26 cellular contexts compared by ENCODE assay signal in the genomic region with DNA sequence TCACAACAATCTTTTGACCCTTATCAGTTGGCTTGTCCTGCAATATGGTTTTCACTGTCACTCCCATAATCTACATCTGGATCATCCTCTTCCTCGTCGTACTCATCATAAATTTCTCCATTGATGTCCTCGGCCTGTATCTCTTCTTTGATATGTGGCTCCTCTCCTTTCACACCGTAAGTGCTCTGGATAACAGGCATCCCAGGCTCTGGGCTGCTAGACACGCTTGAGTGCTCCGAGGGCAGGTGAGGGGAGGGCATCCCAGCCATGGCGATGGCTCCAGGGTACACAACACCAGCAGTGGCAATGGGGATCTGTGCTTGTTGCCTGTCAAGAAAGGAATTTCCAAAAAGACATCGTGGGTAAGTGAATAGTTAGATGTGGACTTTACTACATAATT.
"Had no signal": no experiment of that assay in that cellular context is flagged by ENCODE, and none has a peak within 500 bp of the region (broad histone marks: within the 10 kb centered on the region; RNA-seq: fewer than 3 reads in every experiment).

No MANE protein-coding gene starts in this region.

- H3K9ac ChIP-seq: parathyroid adenoma had no signal

- H3K4me1 Mint-ChIP-seq: activated CD4-positive, alpha-beta memory T cell treated with anti-CD3 and anti-CD28 coated beads, Interleukin-2, amount 10 ng/mL, durations not matched to agents 7 days and 5 days; activated CD4-positive, alpha-beta T cell treated with anti-CD3 and anti-CD28 coated beads, Interleukin-2, amount 10 ng/mL, durations not matched to agents 24 days and 14 days; activated T-helper 17 cell treated with anti-CD3 and anti-CD28 coated beads, Interleukin-2, amount 50 U/mL, for 72 hours; naive thymus-derived CD4-positive, alpha-beta T cell; neural crest cell had no signal

- H3K27ac ChIP-seq: brain microvascular endothelial cell, parathyroid adenoma, right atrium auricular region, upper lobe of right lung, VCaP had no signal

- H3K27me3 Mint-ChIP-seq: activated CD4-positive, alpha-beta memory T cell treated with anti-CD3 and anti-CD28 coated beads, Interleukin-2, amount 10 ng/mL, durations not matched to agents 7 days and 5 days; activated CD4-positive, alpha-beta T cell treated with anti-CD3 and anti-CD28 coated beads, Interleukin-2, amount 10 ng/mL, durations not matched to agents 24 days and 14 days; activated T-helper 17 cell treated with anti-CD3 and anti-CD28 coated beads, Interleukin-2, amount 50 U/mL, for 72 hours; effector memory CD8-positive, alpha-beta T cell; naive thymus-derived CD4-positive, alpha-beta T cell had no signal

- H3K79me2 ChIP-seq: parathyroid adenoma had no signal

- DNase-seq: activated CD4-positive, alpha-beta memory T cell treated with anti-CD3 and anti-CD28 coated beads, Interleukin-2, amount 10 ng/mL, durations not matched to agents 7 days and 5 days; activated CD4-positive, alpha-beta T cell treated with anti-CD3 and anti-CD28 coated beads, Interleukin-2, amount 10 ng/mL, durations not matched to agents 24 days and 14 days; activated gamma-delta T cell treated with Interleukin-2 at 50 U/mL for 16 hours; activated naive CD4-positive, alpha-beta T cell treated with anti-CD3 and anti-CD28 coated beads, Interleukin-2, amount 50 U/mL, for 16 hours; activated T-cell treated with anti-CD3 and anti-CD28 coated beads, Interleukin-2, amount 50 U/mL, for 4 hours; amniotic stem cell; brain microvascular endothelial cell; cortex of kidney; effector memory CD8-positive, alpha-beta T cell; erythroblast; head of caudate nucleus; hippocampal formation; left cardiac atrium; naive thymus-derived CD4-positive, alpha-beta T cell; occipital lobe; stimulated activated naive CD8-positive, alpha-beta T cell treated with anti-CD3 and anti-CD28 coated beads, Interleukin-15, Interleukin-2, amounts not matched to agents 100 U/mL and 50 U/mL, for 24 hours; T-helper 9 cell; upper lobe of right lung had no signal

- H2AFZ ChIP-seq: parathyroid adenoma had no signal

- H3K4me3 Mint-ChIP-seq: activated CD4-positive, alpha-beta memory T cell treated with anti-CD3 and anti-CD28 coated beads, Interleukin-2, amount 10 ng/mL, durations not matched to agents 7 days and 5 days; activated CD4-positive, alpha-beta T cell treated with anti-CD3 and anti-CD28 coated beads, Interleukin-2, amount 10 ng/mL, durations not matched to agents 24 days and 14 days; activated T-cell treated with anti-CD3 and anti-CD28 coated beads, Interleukin-2, amount 50 U/mL, for 4 hours; activated T-helper 17 cell treated with anti-CD3 and anti-CD28 coated beads, Interleukin-2, amount 50 U/mL, for 72 hours; effector memory CD8-positive, alpha-beta T cell; mesothelial cell of epicardium; naive thymus-derived CD4-positive, alpha-beta T cell; neural crest cell; T-helper 1 cell treated with Interleukin-12 subunit alpha and Interleukin-12 subunit beta and Interleukin-4 antibody, amounts not matched to agents 30 μg/mL and 1 μg/mL, for 36 hours had no signal

- H3K9me3 ChIP-seq: right atrium auricular region, upper lobe of right lung had no signal

- H3K9me3 Mint-ChIP-seq: activated CD4-positive, alpha-beta T cell treated with anti-CD3 and anti-CD28 coated beads, Interleukin-2, amount 10 ng/mL, durations not matched to agents 24 days and 14 days; activated T-cell treated with anti-CD3 and anti-CD28 coated beads, Interleukin-2, amount 50 U/mL, for 4 hours; activated T-helper 17 cell treated with anti-CD3 and anti-CD28 coated beads, Interleukin-2, amount 50 U/mL, for 72 hours; effector memory CD8-positive, alpha-beta T cell; neural crest cell; T-helper 1 cell treated with Interleukin-12 subunit alpha and Interleukin-12 subunit beta and Interleukin-4 antibody, amounts not matched to agents 30 μg/mL and 1 μg/mL, for 36 hours had no signal

- H3K4me1 ChIP-seq: parathyroid adenoma, right atrium auricular region, upper lobe of right lung had no signal

- H3K4me3 ChIP-seq: right atrium auricular region, upper lobe of right lung had no signal

- H3K36me3 Mint-ChIP-seq: naive thymus-derived CD4-positive, alpha-beta T cell had no signal

- H3K36me3 ChIP-seq: brain microvascular endothelial cell, right atrium auricular region, upper lobe of right lung had no signal

- H3K27me3 ChIP-seq: brain microvascular endothelial cell, right atrium auricular region, upper lobe of right lung had no signal

- H3K27ac Mint-ChIP-seq: activated CD4-positive, alpha-beta memory T cell treated with anti-CD3 and anti-CD28 coated beads, Interleukin-2, amount 10 ng/mL, durations not matched to agents 7 days and 5 days; activated CD4-positive, alpha-beta T cell treated with anti-CD3 and anti-CD28 coated beads, Interleukin-2, amount 10 ng/mL, durations not matched to agents 24 days and 14 days; activated T-helper 17 cell treated with anti-CD3 and anti-CD28 coated beads, Interleukin-2, amount 50 U/mL, for 72 hours; effector memory CD8-positive, alpha-beta T cell; mesothelial cell of epicardium; naive thymus-derived CD4-positive, alpha-beta T cell; T-helper 1 cell treated with Interleukin-12 subunit alpha and Interleukin-12 subunit beta and Interleukin-4 antibody, amounts not matched to agents 30 μg/mL and 1 μg/mL, for 36 hours had no signal

- ATAC-seq: activated CD4-positive, CD25-positive, alpha-beta regulatory T cell treated with anti-CD3 and anti-CD28 coated beads, Interleukin-2, amount 50 U/mL, for 24 hours; activated T-cell treated with anti-CD3 and anti-CD28 coated beads, Interleukin-2, amount 50 U/mL, for 4 hours; activated T-helper 17 cell treated with anti-CD3 and anti-CD28 coated beads, Interleukin-2, amount 50 U/mL, for 72 hours; effector memory CD8-positive, alpha-beta T cell; left cardiac atrium; naive thymus-derived CD4-positive, alpha-beta T cell; stimulated activated naive CD8-positive, alpha-beta T cell treated with anti-CD3 and anti-CD28 coated beads, Interleukin-15, Interleukin-2, amounts not matched to agents 100 U/mL and 50 U/mL, for 24 hours; upper lobe of right lung had no signal
